In the genomic region with DNA sequence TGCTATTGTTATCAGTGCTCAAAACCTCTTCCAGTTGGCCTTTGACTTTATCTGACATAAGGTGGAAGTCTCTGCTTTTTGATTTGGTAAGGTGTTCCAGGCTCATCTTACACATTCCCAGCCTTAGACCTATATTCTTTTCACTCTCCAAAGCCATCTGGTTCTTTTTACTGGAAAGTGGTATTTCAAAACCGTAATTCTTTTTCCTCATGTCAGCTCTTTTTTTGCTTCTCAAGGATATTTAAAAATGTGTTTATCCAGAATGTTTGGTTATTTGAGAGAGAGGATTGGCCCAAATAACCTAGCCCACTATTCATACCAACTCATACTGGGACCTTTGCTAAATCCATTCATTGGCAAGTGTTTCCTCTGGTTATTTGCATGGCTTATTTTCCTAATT, we compare ENCODE assay signal across 14 cellular contexts.
DNase-seq lines count a peak whose midpoint lies in the region; ATAC-seq and TF ChIP-seq lines count a peak whose summit lies in the region.
"Had no signal": no experiment of that assay in that cellular context is flagged by ENCODE, and none has a peak within 500 bp of the region (broad histone marks: within the 10 kb centered on the region; RNA-seq: fewer than 3 reads in every experiment).

No MANE protein-coding gene starts in this region.

- TF ChIP-seq POLR2A in esophagus muscularis mucosa (IDR thresholded peaks at IDR 0.05; ENCODE audit: low read depth) = no peak

- TF ChIP-seq CTCF in GM23338 (conservative IDR thresholded peaks at IDR 0.05; ENCODE audit: low read depth in 2 of 2) (no peak), esophagus muscularis mucosa (IDR thresholded peaks at IDR 0.05) (no peak)

- no peak overlapping the region for H2BK5ac ChIP-seq in mesenchymal stem cell (ENCODE audit: low read depth, low read length, poor library complexity, severe bottlenecking)

- no peak overlapping the region for H2BK12ac ChIP-seq in mesenchymal stem cell (ENCODE audit: low read length in 2 of 2)

- no peaks in the 10 kb centered on the region for H4K20me1 ChIP-seq in GM23338 (replicated peaks; ENCODE audit: insufficient read depth)
- H4K20me1 ChIP-seq: BLaER1 treated with 17β-estradiol and CSF1 and Interleukin-3, amounts not matched to agents 10 nM and 100 nM had no signal

- H3K9me3 ChIP-seq in mesenchymal stem cell (ENCODE audit: control insufficient read depth, low read length) = no peaks in the 10 kb centered on the region
- H3K9me3 ChIP-seq in esophagus muscularis mucosa = no peaks in the 10 kb centered on the region
- H3K9me3 ChIP-seq: BLaER1 treated with 17β-estradiol and CSF1 and Interleukin-3, amounts not matched to agents 10 nM and 100 nM had no signal

- H3K18ac ChIP-seq in mesenchymal stem cell (ENCODE audit: low read depth in 1 of 2, low read length in 2 of 2) = no peak overlapping the region

- H3K27me3 ChIP-seq in GM23338 (ENCODE audit: insufficient read depth) (no peaks in the 10 kb centered on the region), mesenchymal stem cell (ENCODE audit: control insufficient read depth in 1 of 2, insufficient read depth in 1 of 2, low read length in 2 of 2) (no peaks in the 10 kb centered on the region), esophagus muscularis mucosa (no peaks in the 10 kb centered on the region)
- H3K27me3 ChIP-seq: BLaER1 treated with 17β-estradiol and CSF1 and Interleukin-3, amounts not matched to agents 10 nM and 100 nM had no signal

- no peak overlapping the region for H3K9ac ChIP-seq in mesenchymal stem cell (ENCODE audit: low read length)
- H3K9ac ChIP-seq: BLaER1 treated with 17β-estradiol and CSF1 and Interleukin-3, amounts not matched to agents 10 nM and 100 nM had no signal

- peak; percentile 8 for DNase-seq in GM23338 (ENCODE audit: low spot score)
- peak; percentile 18 for DNase-seq in NCI-H2171 (lab: John Stamatoyannopoulos, UW)
- DNase-seq in amniotic epithelial cell (ENCODE audit: low read depth) = peak; percentile 28
- peak; percentile 2 for DNase-seq in mesenchymal stem cell
- DNase-seq in NK-92 treated with Interleukin-12 subunit alpha and Interleukin-12 subunit beta, amount 100 ng/mL, for 24 hours (lab: John Stamatoyannopoulos, UW) = no peak
- DNase-seq in esophagus muscularis mucosa (ENCODE audit: extremely low spot score) = no peak
- DNase-seq: Calu3; CD8-positive, alpha-beta T cell; GOT3; H7; HFFc6 had no signal

- H3K4me3 ChIP-seq in GM23338 (no peak overlapping the region), mesenchymal stem cell (ENCODE audit: insufficient read depth in 1 of 2, low read depth in 1 of 2, low read length in 2 of 2) (no peak overlapping the region), esophagus muscularis mucosa (no peak overlapping the region)
- H3K4me3 ChIP-seq: BLaER1 treated with 17β-estradiol and CSF1 and Interleukin-3, amounts not matched to agents 10 nM and 100 nM had no signal

- no peaks in the 10 kb centered on the region for H3K4me1 ChIP-seq in GM23338 (ENCODE audit: insufficient read depth)
- no peaks in the 10 kb centered on the region for H3K4me1 ChIP-seq in mesenchymal stem cell (ENCODE audit: control insufficient read depth, insufficient read depth, low read depth, low read length)
- H3K4me1 ChIP-seq in esophagus muscularis mucosa = no peaks in the 10 kb centered on the region

- no CpG with 5 or more reads among the region's 1 CpG for WGBS in mesenchymal stem cell
- 50% methylated on average over 1 of the region's 1 CpG for WGBS in esophagus muscularis mucosa

- H3K79me2 ChIP-seq in GM23338 (replicated peaks; ENCODE audit: insufficient read depth) = no peaks in the 10 kb centered on the region

- H3K23ac ChIP-seq in mesenchymal stem cell (ENCODE audit: low read length in 2 of 2) = no peak overlapping the region

- H2BK15ac ChIP-seq in mesenchymal stem cell (ENCODE audit: low read depth, poor library complexity, severe bottlenecking) = no peak overlapping the region

- intact Hi-C loops in esophagus muscularis mucosa (cut with DNase I) = no loop called here

- no peak overlapping the region for H2AK5ac ChIP-seq in mesenchymal stem cell (ENCODE audit: low read length, severe bottlenecking)

- H3K9me3 Mint-ChIP-seq in GM23338 = no peaks in the 10 kb centered on the region

- H3K4me1 Mint-ChIP-seq in GM23338 = no peaks in the 10 kb centered on the region
- H3K4me1 Mint-ChIP-seq: B cell had no signal

- H3K27ac Mint-ChIP-seq in GM23338 = no peak overlapping the region
- H3K27ac Mint-ChIP-seq: B cell; CD8-positive, alpha-beta T cell; HFFc6 had no signal

- H3K4me2 ChIP-seq in GM23338 (no peak overlapping the region), mesenchymal stem cell (ENCODE audit: low read length, poor library complexity, severe bottlenecking) (no peak overlapping the region)
- H3K4me2 ChIP-seq: BLaER1 treated with 17β-estradiol and CSF1 and Interleukin-3, amounts not matched to agents 10 nM and 100 nM had no signal

- H3K9me2 ChIP-seq in GM23338 (ENCODE audit: insufficient read depth) = no peaks in the 10 kb centered on the region

- no peak for TF ChIP-seq EP300 in esophagus muscularis mucosa (IDR thresholded peaks at IDR 0.05)

- H4K91ac ChIP-seq in mesenchymal stem cell (ENCODE audit: low read length) = no peak overlapping the region

- H3F3A ChIP-seq in GM23338 (replicated peaks; ENCODE audit: low read depth) = no peaks in the 10 kb centered on the region

- no peaks in the 10 kb centered on the region for H3K36me3 Mint-ChIP-seq in GM23338 (ENCODE audit: low read depth)
- H3K36me3 Mint-ChIP-seq: CD8-positive, alpha-beta T cell had no signal

- H3K36me3 ChIP-seq in GM23338 (ENCODE audit: insufficient read depth) = no peaks in the 10 kb centered on the region
- H3K36me3 ChIP-seq in mesenchymal stem cell (ENCODE audit: control insufficient read depth in 1 of 2, insufficient read depth in 2 of 2, low read depth in 1 of 2, low read length in 2 of 2) = no peaks in the 10 kb centered on the region
- H3K36me3 ChIP-seq in esophagus muscularis mucosa = no peaks in the 10 kb centered on the region
- H3K36me3 ChIP-seq: BLaER1 treated with 17β-estradiol and CSF1 and Interleukin-3, amounts not matched to agents 10 nM and 100 nM had no signal

- H3K4ac ChIP-seq in mesenchymal stem cell (ENCODE audit: low read depth in 1 of 2, low read length in 2 of 2) = no peak overlapping the region

- no peaks in the 10 kb centered on the region for H3K27me3 Mint-ChIP-seq in GM23338 (ENCODE audit: insufficient read depth, low read depth, poor library complexity)
- H3K27me3 Mint-ChIP-seq: B cell had no signal

- H2AFZ ChIP-seq in GM23338 (no peak overlapping the region), mesenchymal stem cell (ENCODE audit: low read depth, low read length) (no peak overlapping the region)

- no peak overlapping the region for H3K14ac ChIP-seq in mesenchymal stem cell (ENCODE audit: low read length in 2 of 2)

- ATAC-seq in GM23338 = no peak
- ATAC-seq: CD8-positive, alpha-beta T cell; HCT116 had no signal

- no peak overlapping the region for H2BK120ac ChIP-seq in mesenchymal stem cell (ENCODE audit: low read depth, low read length)

- no peaks in the 10 kb centered on the region for H3K79me1 ChIP-seq in mesenchymal stem cell (replicated peaks; ENCODE audit: low read length, poor library complexity, severe bottlenecking)

- H3K27ac ChIP-seq in GM23338 (ENCODE audit: low read depth) = no peak overlapping the region
- H3K27ac ChIP-seq in mesenchymal stem cell (ENCODE audit: low read length, poor library complexity, severe bottlenecking) = no peak overlapping the region
- H3K27ac ChIP-seq in esophagus muscularis mucosa (replicated peaks in 1 of 4) = no peak overlapping the region
- H3K27ac ChIP-seq: BLaER1 treated with 17β-estradiol and CSF1 and Interleukin-3, amounts not matched to agents 10 nM and 100 nM had no signal

- no peak overlapping the region for H3K4me3 Mint-ChIP-seq in GM23338
- H3K4me3 Mint-ChIP-seq: B cell; CD8-positive, alpha-beta T cell; HFFc6 had no signal

- no peak overlapping the region for H4K8ac ChIP-seq in mesenchymal stem cell (ENCODE audit: low read length)

TF ChIP-seq in GM23338, 12 proteins besides CTCF, POLR2A, EP300 and RAD21:
- TF ChIP-seq ZNF114 (CRISPR knock-in tag; IDR thresholded peaks at IDR 0.05) (no peak), STAT1 (IDR thresholded peaks at IDR 0.05; ENCODE audit: unreplicated experiment) (no peak), NANOG (IDR thresholded peaks at IDR 0.05; ENCODE audit: borderline replicate concordance) (no peak)

Comparison
In these comparisons a context has a peak if more than half of its experiments do, and no peak if none do; other contexts are left out.
1. DNase-seq: peak in GM23338 (single experiment), NCI-H2171 (single experiment), amniotic epithelial cell (single experiment) and mesenchymal stem cell (single experiment); none in NK-92 treated with Interleukin-12 subunit alpha and Interleukin-12 subunit beta, amount 100 ng/mL, for 24 hours (single experiment) and esophagus muscularis mucosa (single experiment).